ENCODE assay signal across 1 cellular context in the genomic region with DNA sequence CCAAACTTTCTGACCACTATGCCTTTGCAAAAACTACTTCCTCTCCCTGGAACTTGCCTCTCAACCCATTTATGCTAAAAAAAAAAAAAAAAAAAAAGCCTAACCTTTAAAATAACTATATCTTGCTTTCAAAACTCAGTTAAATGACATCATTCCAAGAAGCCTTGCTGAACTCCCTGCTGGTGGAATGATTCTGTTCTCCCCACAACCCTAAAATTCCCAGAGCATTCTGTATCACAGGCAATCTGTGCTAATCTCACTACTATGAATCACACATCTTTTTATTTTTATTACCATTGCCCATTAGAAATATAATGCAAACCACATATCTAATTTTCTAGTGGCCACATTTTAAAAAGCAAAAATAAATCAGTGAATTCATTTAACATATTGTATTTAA.
TF ChIP-seq lines count a peak whose summit lies in the region.

No MANE protein-coding gene starts in this region.

TF ChIP-seq in IMR-90, 13 proteins besides CTCF, POLR2A, EP300 and RAD21 (continued from another document):
- TF ChIP-seq MAFK (IDR thresholded peaks at IDR 0.05; ENCODE audit: low read depth, low read length) (no peak), RCOR1 (IDR thresholded peaks at IDR 0.05; ENCODE audit: insufficient replicate concordance, low read length) (no peak), CHD1 (IDR thresholded peaks at IDR 0.05; ENCODE audit: low read depth, low read length) (no peak), RFX5 (IDR thresholded peaks at IDR 0.05; ENCODE audit: low read depth, low read length) (no peak), BHLHE40 (IDR thresholded peaks at IDR 0.05; ENCODE audit: low read depth, low read length) (no peak), MAZ (IDR thresholded peaks at IDR 0.05; ENCODE audit: borderline replicate concordance, low read depth, low read length) (no peak), FOS (IDR thresholded peaks at IDR 0.05; ENCODE audit: low read depth, low read length) (no peak)
